16 cellular contexts compared by ENCODE assay signal in genomic region chr1:202058001-202058908, GRCh38. TPM values are rescaled to one million over a fixed set of nuclear protein-coding genes. Genes with fewer than 3 reads are reported as not detected.
DNase-seq lines count a peak whose midpoint lies in the region; ATAC-seq and TF ChIP-seq lines count a peak whose summit lies in the region.
"Had no signal": no experiment of that assay in that cellular context is flagged by ENCODE, and none has a peak within 500 bp of the region (broad histone marks: within the 10 kb centered on the region; RNA-seq: fewer than 3 reads in every experiment).

No MANE protein-coding gene starts in this region.

- H3K9me3 Mint-ChIP-seq in MCF 10A (ENCODE audit: unreplicated experiment) (no peaks in the 10 kb centered on the region), mesothelial cell of epicardium (no peaks in the 10 kb centered on the region)
- H3K9me3 Mint-ChIP-seq in activated CD4-positive, alpha-beta T cell treated with anti-CD3 and anti-CD28 coated beads for 36 hours (ENCODE audit: low read depth), result no peaks in the 10 kb centered on the region
- H3K9me3 Mint-ChIP-seq: stimulated activated naive CD8-positive, alpha-beta T cell treated with anti-CD3 and anti-CD28 coated beads, Interleukin-15, amount 100 ng/mL, for 72 hours had no signal

- POLR2A ChIA-PET in MCF 10A (lab: Yijun Ruan, JAX), result interaction anchor here (1.0 to 6.2 kb wide), 10 partner anchors 9 to 85 kb away, joined by 4 to 57 read pairs (median 12); no protein-coding TSS in a partner anchor
- POLR2A ChIA-PET in activated CD4-positive, alpha-beta T cell treated with anti-CD3 and anti-CD28 coated beads for 36 hours (lab: Charles Lee), result no interaction called here

- CTCF ChIA-PET in MCF 10A (lab: Yijun Ruan, JAX), result interaction anchor here (0.6 to 2.3 kb wide), 7 partner anchors 12 to 78 kb away, joined by 3 to 8 read pairs (median 5); partner anchors contain the start of gene ELF3
- CTCF ChIA-PET in activated CD4-positive, alpha-beta T cell treated with anti-CD3 and anti-CD28 coated beads for 36 hours (lab: Charles Lee), result no interaction called here

- H3K27ac Mint-ChIP-seq in MCF 10A (ENCODE audit: low read depth, unreplicated experiment), result peak overlapping the region; percentile 97
- peak overlapping the region; percentile 61 for H3K27ac Mint-ChIP-seq in mesothelial cell of epicardium
- no peak overlapping the region for H3K27ac Mint-ChIP-seq in activated CD4-positive, alpha-beta T cell treated with anti-CD3 and anti-CD28 coated beads for 36 hours
- H3K27ac Mint-ChIP-seq: stimulated activated naive CD8-positive, alpha-beta T cell treated with anti-CD3 and anti-CD28 coated beads, Interleukin-15, amount 100 ng/mL, for 72 hours had no signal

- intact Hi-C loops in MCF 10A (cut with micrococcal nuclease), result loop anchor here (5.0 kb wide), 1 partner anchor 41 kb away; no protein-coding TSS in a partner anchor
- intact Hi-C loops in activated CD4-positive, alpha-beta T cell treated with anti-CD3 and anti-CD28 coated beads for 36 hours (cut with DNase I, micrococcal nuclease), result no loop called here

- H3K4me1 Mint-ChIP-seq in MCF 10A (ENCODE audit: insufficient read depth, unreplicated experiment) (peaks cover 33% of the 10 kb centered on the region), mesothelial cell of epicardium (peaks cover 14% of the 10 kb centered on the region)
- H3K4me1 Mint-ChIP-seq in activated CD4-positive, alpha-beta T cell treated with anti-CD3 and anti-CD28 coated beads for 36 hours, result no peaks in the 10 kb centered on the region
- H3K4me1 Mint-ChIP-seq: stimulated activated naive CD8-positive, alpha-beta T cell treated with anti-CD3 and anti-CD28 coated beads, Interleukin-15, amount 100 ng/mL, for 72 hours had no signal

- no peak for ATAC-seq in activated CD4-positive, alpha-beta T cell treated with anti-CD3 and anti-CD28 coated beads for 36 hours
- ATAC-seq in HG02610 (IDR thresholded peaks at IDR 0.05; ENCODE audit: unreplicated experiment) (no peak), left lobe of liver (no peak)
- ATAC-seq: stimulated activated naive CD8-positive, alpha-beta T cell treated with anti-CD3 and anti-CD28 coated beads, Interleukin-15, amount 100 ng/mL, for 72 hours had no signal

- H3K27me3 Mint-ChIP-seq in MCF 10A (ENCODE audit: insufficient read depth, unreplicated experiment), result no peaks in the 10 kb centered on the region
- no peaks in the 10 kb centered on the region for H3K27me3 Mint-ChIP-seq in mesothelial cell of epicardium (ENCODE audit: low read depth)
- H3K27me3 Mint-ChIP-seq in activated CD4-positive, alpha-beta T cell treated with anti-CD3 and anti-CD28 coated beads for 36 hours, result peaks cover 2% of the 10 kb centered on the region

- BruUV-seq in MCF 10A (replicated peaks; lab: Mats Ljungman, UMichigan), result no TSS peak

- H3K4me3 Mint-ChIP-seq in MCF 10A (ENCODE audit: unreplicated experiment) (no peak overlapping the region), mesothelial cell of epicardium (no peak overlapping the region)
- H3K4me3 Mint-ChIP-seq in activated CD4-positive, alpha-beta T cell treated with anti-CD3 and anti-CD28 coated beads for 36 hours, result no peak overlapping the region
- H3K4me3 Mint-ChIP-seq: naive B cell; stimulated activated naive CD8-positive, alpha-beta T cell treated with anti-CD3 and anti-CD28 coated beads, Interleukin-15, amount 100 ng/mL, for 72 hours had no signal

- no peak for TF ChIP-seq CTCF in MCF 10A (IDR thresholded peaks at IDR 0.05; ENCODE audit: unreplicated experiment)
- no peak for TF ChIP-seq CTCF in mesothelial cell of epicardium (IDR thresholded peaks at IDR 0.05; ENCODE audit: unreplicated experiment)

- H3K36me3 Mint-ChIP-seq in MCF 10A (ENCODE audit: insufficient read depth, unreplicated experiment) (no peaks in the 10 kb centered on the region), mesothelial cell of epicardium (no peaks in the 10 kb centered on the region)
- H3K36me3 Mint-ChIP-seq in activated CD4-positive, alpha-beta T cell treated with anti-CD3 and anti-CD28 coated beads for 36 hours (ENCODE audit: low read depth), result no peaks in the 10 kb centered on the region
- H3K36me3 Mint-ChIP-seq: naive B cell had no signal

- DNase-seq in COLO668 (lab: John Stamatoyannopoulos, UW; ENCODE audit: unreplicated experiment) (peak; percentile 46), M059J (ENCODE audit: low read depth) (peak; percentile 80), MCF 10A (ENCODE audit: unreplicated experiment) (peak; percentile 82), mesothelial cell of epicardium (ENCODE audit: low spot score in 2 of 2, unreplicated experiment in 2 of 2) (no peak), activated gamma-delta T cell (lab: John Stamatoyannopoulos, UW) (no peak), left lobe of liver (ENCODE audit: low spot score) (no peak)
- DNase-seq in activated CD4-positive, alpha-beta T cell treated with anti-CD3 and anti-CD28 coated beads for 36 hours, result no peak
- DNase-seq: BE2C; cerebellar nuclear complex; head of caudate nucleus; KG1; naive B cell; NCI-H524 treated with DMSO at 0.1 percent for 48 hours; stimulated activated naive CD8-positive, alpha-beta T cell treated with anti-CD3 and anti-CD28 coated beads, Interleukin-15, amount 100 ng/mL, for 72 hours; T1000 had no signal

RNA-seq across cellular contexts. Expression of gene ELF3, which starts 47.9 kb away (rescaled TPM):
- 0.15 and 2.3 TPM in 2 replicates for total RNA-seq in M059J (2014; rRNA removed; shearing (Covaris generic))
- total RNA-seq in MCF 10A (2022) (0.10 and 0.33 TPM in 2 replicates), mesothelial cell of epicardium (111 to 112 TPM (median 112 TPM) in 3 replicates), left lobe of liver (16.2 TPM)
- under 1 TPM; 0.30 to 0.49 TPM for total RNA-seq in activated CD4-positive, alpha-beta T cell treated with anti-CD3 and anti-CD28 coated beads for 36 hours

Comparison
In these comparisons a context has a peak if more than half of its experiments do, and no peak if none do; other contexts are left out.
1. DNase-seq: peak in COLO668 (single experiment), M059J (single experiment) and MCF 10A (single experiment); none in mesothelial cell of epicardium (0 of 2), activated gamma-delta T cell (single experiment), activated CD4-positive, alpha-beta T cell treated with anti-CD3 and anti-CD28 coated beads for 36 hours (single experiment) and left lobe of liver (single experiment).